Comparison of ENCODE assay signal across 23 cellular contexts in the genomic region with DNA sequence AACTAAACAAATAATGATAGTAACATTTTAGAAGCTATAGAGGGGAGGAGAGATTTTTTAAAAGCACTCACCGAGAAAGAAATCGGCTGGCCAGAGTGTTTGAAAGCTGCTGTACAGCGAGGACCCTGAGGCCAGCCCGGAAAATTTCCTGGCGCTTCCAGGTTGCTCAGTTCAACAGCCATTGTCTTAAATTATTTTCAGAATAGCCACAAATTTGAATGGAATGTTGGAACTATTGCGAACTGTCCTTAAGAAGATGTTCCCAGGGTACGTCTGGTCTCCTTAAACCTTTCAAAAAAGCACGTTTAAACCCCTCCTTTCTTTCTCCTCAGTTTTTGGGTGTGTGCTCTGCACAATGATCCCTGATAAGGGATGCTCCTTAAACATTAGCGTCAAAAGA. TPM values are rescaled to one million over a fixed set of nuclear protein-coding genes. Genes with fewer than 3 reads are reported as not detected.
DNase-seq lines count a peak whose midpoint lies in the region; ATAC-seq, FAIRE-seq and TF ChIP-seq lines count a peak whose summit lies in the region.
"Had no signal": no experiment of that assay in that cellular context is flagged by ENCODE, and none has a peak within 500 bp of the region (broad histone marks: within the 10 kb centered on the region; RNA-seq: fewer than 3 reads in every experiment).

No MANE protein-coding gene starts in this region.

- H3K4me3 ChIP-seq in SJSA1 (no peak overlapping the region), kidney (ENCODE audit: low read length in 2 of 2) (no peak overlapping the region), rectal smooth muscle tissue (ENCODE audit: low read length) (no peak overlapping the region)
- H3K4me3 ChIP-seq: dorsolateral prefrontal cortex had no signal

- FAIRE-seq in kidney (lab: Jason Lieb, UNC), result no peak
- FAIRE-seq: H1, HTR-8/SVneo had no signal

- peak overlapping the region; percentile 87 for H3K27ac ChIP-seq in SJSA1
- peak overlapping the region; percentile 71 to 76 for H3K27ac ChIP-seq in kidney (ENCODE audit: low read depth in 2 of 2, low read length in 2 of 2)
- peak overlapping the region; percentile 54 for H3K27ac ChIP-seq in rectal smooth muscle tissue (ENCODE audit: low read depth, low read length)
- H3K27ac ChIP-seq: dorsolateral prefrontal cortex, foreskin keratinocyte had no signal

- no peak for TF ChIP-seq CTCF in kidney (IDR thresholded peaks at IDR 0.05; ENCODE audit: borderline replicate concordance, extremely low read depth, insufficient read depth)

- H3K4me3 Mint-ChIP-seq in stimulated activated naive CD8-positive, alpha-beta T cell treated with anti-CD3 and anti-CD28 coated beads, Interleukin-15, amount 100 ng/mL, for 72 hours, result no peak overlapping the region
- H3K4me3 Mint-ChIP-seq: activated B cell treated with CpG ODN at 0.5 μM for 24 hours; activated CD4-positive, alpha-beta memory T cell treated with anti-CD3 and anti-CD28 coated beads for 36 hours; CD14-positive monocyte; T-helper 2 cell treated with Interferon-gamma antibody and Interleukin-4, amounts not matched to agents 5 μg/mL and 100 μg/mL, for 36 hours had no signal

- peak overlapping the region in 1 of 2 donors; percentile 10 for H3K9ac ChIP-seq in kidney (ENCODE audit: low read length in 2 of 2)
- H3K9ac ChIP-seq in rectal smooth muscle tissue (ENCODE audit: low read length), result no peak overlapping the region

- H3K4me1 ChIP-seq in SJSA1 (replicated peaks) (peaks cover 49% of the 10 kb centered on the region), kidney (ENCODE audit: control insufficient read depth in 1 of 2, insufficient read depth in 1 of 2, low read depth in 1 of 2, low read length in 2 of 2) (peaks cover 3 to 14% of the 10 kb centered on the region in 2 donors), rectal smooth muscle tissue (ENCODE audit: control insufficient read depth, insufficient read depth, low read length) (peaks cover 6% of the 10 kb centered on the region)
- H3K4me1 ChIP-seq: foreskin keratinocyte had no signal

- peaks cover 0 to 6% of the 10 kb centered on the region in 2 donors for H3K9me3 Mint-ChIP-seq in stimulated activated naive CD8-positive, alpha-beta T cell treated with anti-CD3 and anti-CD28 coated beads, Interleukin-15, amount 100 ng/mL, for 72 hours
- H3K9me3 Mint-ChIP-seq: activated B cell treated with CpG ODN at 0.5 μM for 24 hours; activated CD4-positive, alpha-beta memory T cell treated with anti-CD3 and anti-CD28 coated beads for 36 hours; T-helper 2 cell treated with Interferon-gamma antibody and Interleukin-4, amounts not matched to agents 5 μg/mL and 100 μg/mL, for 36 hours had no signal

- no peak for ATAC-seq in stimulated activated naive CD8-positive, alpha-beta T cell treated with anti-CD3 and anti-CD28 coated beads, Interleukin-15, amount 100 ng/mL, for 72 hours
- no peak for ATAC-seq in GM21360 (IDR thresholded peaks at IDR 0.05; ENCODE audit: unreplicated experiment)
- no peak for ATAC-seq in GM18907 (IDR thresholded peaks at IDR 0.05; ENCODE audit: unreplicated experiment)
- ATAC-seq: foreskin keratinocyte, SK-N-SH treated with all-trans-retinoic acid at 6 μM for 48 hours had no signal

- H3K27me3 ChIP-seq in SJSA1 (replicated peaks) (no peaks in the 10 kb centered on the region), rectal smooth muscle tissue (ENCODE audit: control insufficient read depth, insufficient read depth, low read length) (no peaks in the 10 kb centered on the region)
- H3K27me3 ChIP-seq: dorsolateral prefrontal cortex, foreskin keratinocyte had no signal

- intact Hi-C loops in kidney (cut with DNase I), result no loop called here

- no peaks in the 10 kb centered on the region for H3K27me3 Mint-ChIP-seq in stimulated activated naive CD8-positive, alpha-beta T cell treated with anti-CD3 and anti-CD28 coated beads, Interleukin-15, amount 100 ng/mL, for 72 hours
- H3K27me3 Mint-ChIP-seq: activated B cell treated with CpG ODN at 0.5 μM for 24 hours; activated CD4-positive, alpha-beta memory T cell treated with anti-CD3 and anti-CD28 coated beads for 36 hours had no signal

- peak; percentile 34 for DNase-seq in AG20443 (ENCODE audit: low spot score)
- DNase-seq in SJSA1 (ENCODE audit: low read depth in 1 of 2, low spot score in 2 of 2), result peak in 1 of 2 experiments; percentile 72
- DNase-seq in kidney, result no peak
- DNase-seq in stimulated activated naive CD8-positive, alpha-beta T cell treated with anti-CD3 and anti-CD28 coated beads, Interleukin-15, amount 100 ng/mL, for 72 hours, result no peak
- DNase-seq in DMS79 treated with DMSO at 0.1 percent for 48 hours (lab: John Stamatoyannopoulos, UW), result no peak
- DNase-seq: activated B cell treated with CpG ODN at 0.5 μM for 24 hours; activated CD4-positive, alpha-beta memory T cell treated with anti-CD3 and anti-CD28 coated beads for 36 hours; activated gamma-delta T cell treated with Interleukin-2 at 50 U/mL for 16 hours; dorsolateral prefrontal cortex; foreskin keratinocyte; mesendoderm; NCI-H1092 treated with DMSO at 0.1 percent for 48 hours; NCI-H2081 treated with DMSO at 0.1 percent for 48 hours; NCI-H524 treated with DMSO at 0.1 percent for 48 hours; substantia nigra had no signal

- no peak overlapping the region for H3K27ac Mint-ChIP-seq in stimulated activated naive CD8-positive, alpha-beta T cell treated with anti-CD3 and anti-CD28 coated beads, Interleukin-15, amount 100 ng/mL, for 72 hours
- H3K27ac Mint-ChIP-seq: activated B cell treated with CpG ODN at 0.5 μM for 24 hours; activated CD4-positive, alpha-beta memory T cell treated with anti-CD3 and anti-CD28 coated beads for 36 hours; T-helper 2 cell treated with Interferon-gamma antibody and Interleukin-4, amounts not matched to agents 5 μg/mL and 100 μg/mL, for 36 hours had no signal

- H3K9me3 ChIP-seq in SJSA1 (replicated peaks) (no peaks in the 10 kb centered on the region), kidney (ENCODE audit: control insufficient read depth in 1 of 2, low read length in 2 of 2) (no peaks in the 10 kb centered on the region)

- peaks cover 17% of the 10 kb centered on the region for H3K4me1 Mint-ChIP-seq in stimulated activated naive CD8-positive, alpha-beta T cell treated with anti-CD3 and anti-CD28 coated beads, Interleukin-15, amount 100 ng/mL, for 72 hours
- H3K4me1 Mint-ChIP-seq: activated B cell treated with CpG ODN at 0.5 μM for 24 hours had no signal

- H3K36me3 ChIP-seq in SJSA1, result no peaks in the 10 kb centered on the region
- H3K36me3 ChIP-seq in kidney (ENCODE audit: control insufficient read depth in 1 of 2, insufficient read depth in 2 of 2, low read length in 2 of 2), result no peaks in the 10 kb centered on the region
- H3K36me3 ChIP-seq in rectal smooth muscle tissue (ENCODE audit: control insufficient read depth, insufficient read depth, low read length), result no peaks in the 10 kb centered on the region

RNA-seq across cellular contexts. Expression of a gene that starts 14.4 kb away (rescaled TPM):
- total RNA-seq in SJSA1 (2014; rRNA removed; shearing (Covaris generic)), result 13.7 and 21.0 TPM in 2 replicates
- total RNA-seq in kidney, result 52.3 TPM
- 14.3 TPM for polyA plus RNA-seq in kidney (ENCODE audit: insufficient read depth, low read depth, low replicate concordance)
